Comparison of ENCODE assay signal across 1 cellular context in the genomic region with DNA sequence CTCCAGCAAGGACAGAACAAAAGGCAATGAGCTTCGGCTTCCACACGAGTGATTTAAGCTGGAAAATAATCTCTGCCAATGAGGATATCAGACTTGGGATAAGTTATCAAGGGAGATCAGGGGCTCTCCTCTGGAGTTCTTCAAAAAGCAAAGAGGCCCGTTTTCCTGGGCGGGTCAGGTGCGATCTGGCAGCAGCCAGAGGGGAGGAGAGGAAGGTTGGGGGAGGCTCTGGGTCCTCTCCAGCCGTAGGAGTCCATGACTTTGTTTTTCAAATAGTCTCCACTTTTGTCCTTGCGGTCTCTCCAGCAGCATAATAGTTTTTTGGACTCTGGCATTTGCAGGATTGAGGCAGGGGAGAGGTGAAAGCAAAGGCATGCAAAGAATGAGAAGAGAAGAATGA.
TF ChIP-seq lines count a peak whose summit lies in the region.

No MANE protein-coding gene starts in this region.

TF ChIP-seq in IMR-90, 13 proteins besides CTCF, POLR2A, EP300 and RAD21 (continued from another document):
- TF ChIP-seq, protein P1, sequence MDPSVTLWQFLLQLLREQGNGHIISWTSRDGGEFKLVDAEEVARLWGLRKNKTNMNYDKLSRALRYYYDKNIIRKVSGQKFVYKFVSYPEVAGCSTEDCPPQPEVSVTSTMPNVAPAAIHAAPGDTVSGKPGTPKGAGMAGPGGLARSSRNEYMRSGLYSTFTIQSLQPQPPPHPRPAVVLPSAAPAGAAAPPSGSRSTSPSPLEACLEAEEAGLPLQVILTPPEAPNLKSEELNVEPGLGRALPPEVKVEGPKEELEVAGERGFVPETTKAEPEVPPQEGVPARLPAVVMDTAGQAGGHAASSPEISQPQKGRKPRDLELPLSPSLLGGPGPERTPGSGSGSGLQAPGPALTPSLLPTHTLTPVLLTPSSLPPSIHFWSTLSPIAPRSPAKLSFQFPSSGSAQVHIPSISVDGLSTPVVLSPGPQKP (IDR thresholded peaks at IDR 0.05; ENCODE audit: borderline replicate concordance, low read depth, low read length) = no peak
- TF ChIP-seq CHD1 (IDR thresholded peaks at IDR 0.05; ENCODE audit: low read depth, low read length) = no peak
